ENCODE assay signal across 29 cellular contexts in genomic region chr21:45562401-45562800, GRCh38. TPM values are rescaled to one million over a fixed set of nuclear protein-coding genes. Genes with fewer than 3 reads are reported as not detected.
DNase-seq lines count a peak whose midpoint lies in the region; ATAC-seq and TF ChIP-seq lines count a peak whose summit lies in the region.
"Had no signal": no experiment of that assay in that cellular context is flagged by ENCODE, and none has a peak within 500 bp of the region (broad histone marks: within the 10 kb centered on the region; RNA-seq: fewer than 3 reads in every experiment).

No MANE protein-coding gene starts in this region.

- no TSS peak for BruUV-seq in IMR-90 (replicated peaks; lab: Mats Ljungman, UMichigan)

- H3K27me3 Mint-ChIP-seq in activated CD8-positive, alpha-beta T cell treated with anti-CD3 and anti-CD28 coated beads for 36 hours, result peaks cover 5% of the 10 kb centered on the region

- peaks cover 6% of the 10 kb centered on the region; the same call in 1 of the 2 replicates for H3K9me1 ChIP-seq in IMR-90 (ENCODE audit: insufficient read depth, low read length)

- TF ChIP-seq EP300 in stomach (IDR thresholded peaks at IDR 0.05), result no peak

- H2AFZ ChIP-seq in IMR-90 (replicated peaks; ENCODE audit: low read length, poor library complexity), result peak overlapping the region; percentile 67

- ATAC-seq in IMR-90 (ENCODE audit: low read depth) (peak; percentile 69), left lung (peak; percentile 56), Right ventricle myocardium superior (ENCODE audit: poor library complexity) (no peak)
- no peak for ATAC-seq in activated CD8-positive, alpha-beta T cell treated with anti-CD3 and anti-CD28 coated beads for 36 hours
- ATAC-seq: activated T-cell treated with anti-CD3 and anti-CD28 coated beads, Interleukin-2, amount 50 U/mL, for 72 hours; esophagus mucosa; GM12878; heart left ventricle; left cardiac atrium; natural killer cell treated with Interleukin-12 subunit alpha and Interleukin-12 subunit beta and Interleukin-15 and Interleukin-18, amount 100 ng/mL, for 72 hours; PC-3 had no signal

- H3K27me3 ChIP-seq in IMR-90 (ENCODE audit: control insufficient read depth, insufficient read depth, low read length) (peaks cover under 1% of the 10 kb centered on the region), left lung (peaks cover 0 to 29% of the 10 kb centered on the region in 2 donors), stomach (peaks cover 0 to 38% (median 10%) of the 10 kb centered on the region in 3 donors)
- H3K27me3 ChIP-seq: BLaER1 treated with 17β-estradiol and CSF1 and Interleukin-3, amounts not matched to agents 10 nM and 100 nM; body of pancreas; uterus had no signal

- H3K4me3 Mint-ChIP-seq in activated CD8-positive, alpha-beta T cell treated with anti-CD3 and anti-CD28 coated beads for 36 hours, result no peak overlapping the region
- H3K4me3 Mint-ChIP-seq: activated T-cell treated with anti-CD3 and anti-CD28 coated beads, Interleukin-2, amount 50 U/mL, for 72 hours; natural killer cell treated with Interleukin-12 subunit alpha and Interleukin-12 subunit beta and Interleukin-15 and Interleukin-18, amount 100 ng/mL, for 72 hours had no signal

- DNase-seq in IMR-90 (peak; percentile 35), left lung (no peak), stomach (peak; percentile 16), DMS53 (lab: John Stamatoyannopoulos, UW) (no peak), Right ventricle myocardium superior (no peak), NCI-H2029 treated with DMSO at 0.1 percent for 48 hours (lab: John Stamatoyannopoulos, UW) (no peak)
- no peak for DNase-seq in activated CD8-positive, alpha-beta T cell treated with anti-CD3 and anti-CD28 coated beads for 36 hours
- DNase-seq: activated CD4-positive, alpha-beta T cell treated with anti-CD3 and anti-CD28 coated beads for 48 hours; activated naive CD4-positive, alpha-beta T cell; activated T-cell treated with anti-CD3 and anti-CD28 coated beads, Interleukin-2, amount 50 U/mL, for 72 hours; body of pancreas; effector memory CD4-positive, alpha-beta T cell; foreskin fibroblast; heart left ventricle; left cardiac atrium; NCI-H1092; NCI-H187; NCI-H524 treated with DMSO at 0.1 percent for 48 hours; NK-92 treated with Interleukin-12 subunit alpha and Interleukin-12 subunit beta, amount 100 ng/mL, for 24 hours; PC-3; stimulated activated CD4-positive, alpha-beta T cell treated with anti-CD3 and anti-CD28 coated beads, Interleukin-12 subunit alpha, Interleukin-12 subunit beta, amount 100 ng/mL, for 4 hours; stimulated activated CD4-positive, alpha-beta T cell treated with anti-CD3 and anti-CD28 coated beads, Interleukin-4, amount 100 ng/mL, for 1 hour; substantia nigra; uterus had no signal

- TF ChIP-seq CTCF in IMR-90 (conservative IDR thresholded peaks at IDR 0.05; ENCODE audit: low read depth, low read length) (no peak), left lung (IDR thresholded peaks at IDR 0.05) (no peak), stomach (IDR thresholded peaks at IDR 0.05) (no peak)
- no peak for TF ChIP-seq CTCF in activated CD8-positive, alpha-beta T cell treated with anti-CD3 and anti-CD28 coated beads for 36 hours (IDR thresholded peaks at IDR 0.05)

- dilution Hi-C loops in IMR-90 (cut with HindIII; ENCODE audit: low sequenced_read_pairs, unreplicated experiment), result no loop called here

- H3K36me3 ChIP-seq in IMR-90 (ENCODE audit: control insufficient read depth, insufficient read depth, low read length) (no peaks in the 10 kb centered on the region), left lung (no peaks in the 10 kb centered on the region), stomach (no peaks in the 10 kb centered on the region)
- H3K36me3 ChIP-seq: BLaER1 treated with 17β-estradiol and CSF1 and Interleukin-3, amounts not matched to agents 10 nM and 100 nM; heart left ventricle; uterus had no signal

- peak overlapping the region; percentile 43 for H4K91ac ChIP-seq in IMR-90 (ENCODE audit: insufficient read depth, low read depth, low read length)

- in situ Hi-C loops in IMR-90 (cut with MboI; ENCODE audit: low sequenced_read_pairs), result loop anchor here (10.0 kb wide), 1 partner anchor 362 kb away; no protein-coding TSS in a partner anchor

- H4K20me1 ChIP-seq in IMR-90 (ENCODE audit: insufficient read depth, low read length), result no peaks in the 10 kb centered on the region

- peak overlapping the region; percentile 25 for H2AK9ac ChIP-seq in IMR-90 (replicated peaks; ENCODE audit: low read depth, low read length, poor library complexity)

- H3K4me1 Mint-ChIP-seq in activated CD8-positive, alpha-beta T cell treated with anti-CD3 and anti-CD28 coated beads for 36 hours (ENCODE audit: low read depth), result no peaks in the 10 kb centered on the region

- peak overlapping the region; percentile 16; the same call in 1 of the 3 replicates for H2BK15ac ChIP-seq in IMR-90 (ENCODE audit: low read depth, low read length)

- WGBS in IMR-90 (ENCODE audit: extremely low coverage in 2 of 2, insufficient read length in 1 of 2), 2 experiments, result 53% methylated on average over 7 of the region's 10 CpGs; no CpG with 5 or more reads in 1 of the 2 experiments
- WGBS in stomach, 5 donors, result 61 to 66% (median 64%) methylated on average over 10 of the region's 10 CpGs

- TF ChIP-seq RAD21 in IMR-90 (IDR thresholded peaks at IDR 0.05; ENCODE audit: low read length), result no peak

- peak overlapping the region in 1 of 2 experiments; percentile 73; a peak in 3 of 4 replicates for H4K8ac ChIP-seq in IMR-90 (ENCODE audit: low read depth in 2 of 2, low read length in 2 of 2)

- H3K9ac ChIP-seq in IMR-90 (ENCODE audit: low read depth, low read length), result no peak overlapping the region
- H3K9ac ChIP-seq: BLaER1 treated with 17β-estradiol and CSF1 and Interleukin-3, amounts not matched to agents 10 nM and 100 nM had no signal

- peak overlapping the region; percentile 16 for H3K14ac ChIP-seq in IMR-90 (replicated peaks; ENCODE audit: low read depth, low read length)

- H2BK5ac ChIP-seq in IMR-90 (ENCODE audit: low read depth, low read length, poor library complexity, severe bottlenecking), result peak overlapping the region; percentile 88

- no peaks in the 10 kb centered on the region for H3K36me3 Mint-ChIP-seq in activated CD8-positive, alpha-beta T cell treated with anti-CD3 and anti-CD28 coated beads for 36 hours (ENCODE audit: low read depth)
- H3K36me3 Mint-ChIP-seq: natural killer cell treated with Interleukin-12 subunit alpha and Interleukin-12 subunit beta and Interleukin-15 and Interleukin-18, amount 100 ng/mL, for 72 hours had no signal

- peak overlapping the region; percentile 58 for H4K5ac ChIP-seq in IMR-90 (ENCODE audit: low read depth, low read length)

- no peaks in the 10 kb centered on the region for H3K79me1 ChIP-seq in IMR-90 (ENCODE audit: low read depth in 1 of 2, low read length in 2 of 2)

- H3K9me3 ChIP-seq in IMR-90 (ENCODE audit: control insufficient read depth, insufficient read depth, low read length) (peaks cover 4% of the 10 kb centered on the region; the same call in 1 of the 2 replicates), left lung (no peaks in the 10 kb centered on the region), stomach (no peaks in the 10 kb centered on the region)
- H3K9me3 ChIP-seq: body of pancreas, uterus had no signal

- peak overlapping the region; percentile 64 for H2BK120ac ChIP-seq in IMR-90 (ENCODE audit: low read depth, low read length)

- no peak overlapping the region for H3K4me3 ChIP-seq in IMR-90 (ENCODE audit: insufficient read depth, low read depth, low read length)
- peak overlapping the region; percentile 12 to 21 for H3K4me3 ChIP-seq in left lung
- H3K4me3 ChIP-seq in stomach, result no peak overlapping the region
- H3K4me3 ChIP-seq: BLaER1 treated with 17β-estradiol and CSF1 and Interleukin-3, amounts not matched to agents 10 nM and 100 nM; body of pancreas; GM12878; heart left ventricle; uterus had no signal

- H3K4ac ChIP-seq in IMR-90 (ENCODE audit: low read depth, low read length), result peak overlapping the region; percentile 84

- CTCF ChIA-PET in IMR-90 (lab: Yijun Ruan, JAX), result interaction anchor here (0.9 to 1.7 kb wide), 3 partner anchors 8 to 42 kb away, joined by 3 to 5 read pairs (median 3); no protein-coding TSS in a partner anchor
- CTCF ChIA-PET in activated CD8-positive, alpha-beta T cell treated with anti-CD3 and anti-CD28 coated beads for 36 hours (lab: Charles Lee), result no interaction called here

- H3K27ac ChIP-seq in IMR-90 (ENCODE audit: insufficient read depth, low read length) (peak overlapping the region; percentile 47; the same call in 1 of the 2 replicates), cingulate gyrus (ENCODE audit: low read depth, low read length) (peak overlapping the region; percentile 29), left lung (peak overlapping the region in 1 of 2 donors; percentile 38), stomach (no peak overlapping the region)
- H3K27ac ChIP-seq: BLaER1 treated with 17β-estradiol and CSF1 and Interleukin-3, amounts not matched to agents 10 nM and 100 nM; body of pancreas; heart left ventricle; uterus had no signal

- POLR2A ChIA-PET in IMR-90 (lab: Charles Lee; ENCODE audit: unreplicated experiment), result interaction anchor here (0.6 kb wide), 1 partner anchor 15 kb away, joined by 4 read pairs; no protein-coding TSS in a partner anchor
- POLR2A ChIA-PET in activated CD8-positive, alpha-beta T cell treated with anti-CD3 and anti-CD28 coated beads for 36 hours (lab: Charles Lee), result no interaction called here

- peak overlapping the region; percentile 70; the same call in 1 of the 2 replicates for H3K4me2 ChIP-seq in IMR-90 (ENCODE audit: low read depth, low read length)
- H3K4me2 ChIP-seq: BLaER1 treated with 17β-estradiol and CSF1 and Interleukin-3, amounts not matched to agents 10 nM and 100 nM had no signal

- peak overlapping the region; percentile 53; the same call in 1 of the 2 replicates for H2BK20ac ChIP-seq in IMR-90 (ENCODE audit: low read depth, low read length)

- H3K4me1 ChIP-seq in IMR-90 (ENCODE audit: control insufficient read depth, insufficient read depth, low read length), result peaks cover 9% of the 10 kb centered on the region
- no peaks in the 10 kb centered on the region for H3K4me1 ChIP-seq in left lung
- no peaks in the 10 kb centered on the region for H3K4me1 ChIP-seq in stomach
- H3K4me1 ChIP-seq: body of pancreas, heart left ventricle, uterus had no signal

- intact Hi-C loops in IMR-90 (cut with micrococcal nuclease), result no loop called here
- intact Hi-C loops in left lung (cut with DNase I), result no loop called here
- intact Hi-C loops in stomach (cut with DNase I; ENCODE audit: low total_unique reads), result no loop called here
- intact Hi-C loops in activated CD8-positive, alpha-beta T cell treated with anti-CD3 and anti-CD28 coated beads for 36 hours (cut with micrococcal nuclease), result no loop called here
- intact Hi-C loops in Right ventricle myocardium superior (cut with DNase I), result no loop called here

- H3K9me3 Mint-ChIP-seq in activated CD8-positive, alpha-beta T cell treated with anti-CD3 and anti-CD28 coated beads for 36 hours, result peaks cover 1% of the 10 kb centered on the region
- H3K9me3 Mint-ChIP-seq: activated T-cell treated with anti-CD3 and anti-CD28 coated beads, Interleukin-2, amount 50 U/mL, for 72 hours; natural killer cell treated with Interleukin-12 subunit alpha and Interleukin-12 subunit beta and Interleukin-15 and Interleukin-18, amount 100 ng/mL, for 72 hours had no signal

- H3K27ac Mint-ChIP-seq in activated CD8-positive, alpha-beta T cell treated with anti-CD3 and anti-CD28 coated beads for 36 hours, result no peak overlapping the region
- H3K27ac Mint-ChIP-seq: activated T-cell treated with anti-CD3 and anti-CD28 coated beads, Interleukin-2, amount 50 U/mL, for 72 hours; natural killer cell treated with Interleukin-12 subunit alpha and Interleukin-12 subunit beta and Interleukin-15 and Interleukin-18, amount 100 ng/mL, for 72 hours had no signal

- peak overlapping the region; percentile 27; the same call in 1 of the 2 replicates for H2AK5ac ChIP-seq in IMR-90 (ENCODE audit: low read depth, low read length)

- H3K18ac ChIP-seq in IMR-90 (ENCODE audit: low read depth, low read length), result peak overlapping the region; percentile 86

- TF ChIP-seq POLR2A in IMR-90 (IDR thresholded peaks at IDR 0.05; ENCODE audit: low read depth, low read length) (no peak), stomach (IDR thresholded peaks at IDR 0.05) (no peak)

- H3K23ac ChIP-seq in IMR-90 (ENCODE audit: low read depth, low read length), result no peak overlapping the region; the same call in 1 of the 2 replicates

- H3K56ac ChIP-seq in IMR-90 (ENCODE audit: extremely low read depth, insufficient read depth, low read length), result no peak overlapping the region

RNA-seq across cellular contexts. Expression of gene SLC19A1, which starts 20.2 kb away (rescaled TPM):
- total RNA-seq in IMR-90 (2012; rRNA removed) (2.2 and 3.3 TPM in 2 replicates), left lung (10 to 100 TPM; 32.7 to 50.4 TPM), stomach (10 to 100 TPM in 1 of 5 donors, 1 to 10 TPM in 4; 3.1 to 23.3 (median 3.9) TPM), Right ventricle myocardium superior (6.9 TPM)
- polyA plus RNA-seq in IMR-90 (2012; rRNA removed) (16.2 and 22.6 TPM in 2 replicates), stomach (1 to 10 TPM; 2.9 to 9.9 (median 6.7) TPM)
- 5.3 and 15.6 TPM in 2 replicates for polyA plus RNA-seq in IMR-90 (2012; cell fraction: cytosol; rRNA removed)
- 8.6 and 25.8 TPM in 2 replicates for polyA plus RNA-seq in IMR-90 (2012; cell fraction: nucleus; rRNA removed; ENCODE audit: low replicate concordance)
- 10 to 100 TPM; 40.1 to 46.1 TPM for total RNA-seq in activated CD8-positive, alpha-beta T cell treated with anti-CD3 and anti-CD28 coated beads for 36 hours

Comparison
In these comparisons a context has a peak if more than half of its experiments do, and no peak if none do; other contexts are left out.
1. ATAC-seq: peak in IMR-90 (single experiment) and left lung (single experiment); none in activated CD8-positive, alpha-beta T cell treated with anti-CD3 and anti-CD28 coated beads for 36 hours (single experiment) and Right ventricle myocardium superior (single experiment).
2. DNase-seq: peak in IMR-90 (single experiment) and stomach (single experiment); none in left lung (0 of 2), DMS53 (single experiment), activated CD8-positive, alpha-beta T cell treated with anti-CD3 and anti-CD28 coated beads for 36 hours (single experiment), Right ventricle myocardium superior (single experiment) and NCI-H2029 treated with DMSO at 0.1 percent for 48 hours (single experiment).
3. H3K27ac ChIP-seq: peak in IMR-90 (single experiment) and cingulate gyrus (single experiment); none in stomach (0 of 5).
4. H3K4me3 ChIP-seq: peak in left lung (2 of 2); none in IMR-90 (single experiment) and stomach (0 of 4).